Comparison of ENCODE assay signal across 8 cellular contexts in the genomic region with DNA sequence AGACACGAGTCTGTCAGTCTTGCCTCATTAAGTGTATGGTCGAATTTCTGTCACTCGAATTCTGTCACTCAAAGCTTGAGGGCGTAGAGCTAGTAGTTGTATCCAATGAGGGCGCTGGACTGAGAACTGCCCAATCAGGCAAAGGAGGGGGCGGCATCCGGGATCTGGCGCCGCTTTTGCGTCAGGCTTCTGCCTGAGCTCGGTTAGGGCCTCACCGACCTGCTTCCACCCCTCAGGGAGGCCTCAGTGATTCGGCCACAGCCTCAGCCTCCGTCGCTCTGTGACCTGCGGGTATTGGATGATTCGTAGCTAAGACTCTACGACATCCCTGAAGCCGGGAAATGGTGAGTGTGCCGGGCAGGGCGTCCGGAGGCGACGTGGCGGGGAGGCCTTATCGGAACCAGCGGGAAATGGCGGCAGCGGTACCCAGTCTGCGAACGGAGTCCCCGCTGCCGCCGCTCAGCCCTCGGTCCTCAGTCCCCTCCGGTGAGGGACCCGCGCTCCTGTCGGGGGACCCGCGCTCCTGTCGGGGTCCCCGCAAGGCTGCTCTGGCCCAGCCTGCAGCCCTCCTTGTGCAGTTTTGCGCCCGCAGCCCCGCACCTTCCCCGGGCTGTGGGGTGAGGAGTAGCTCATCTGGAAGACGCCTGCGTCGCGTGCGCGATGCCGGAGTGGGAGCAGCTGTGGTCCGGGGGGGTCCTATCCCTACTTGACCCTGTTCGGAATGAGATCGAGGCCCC.
A peak's percentile ranks its signal among the peaks of the same experiment; 100 is the strongest.
DNase-seq lines count a peak whose midpoint lies in the region; ATAC-seq and TF ChIP-seq lines count a peak whose summit lies in the region.

No MANE protein-coding gene starts in this region.

- H3K4me3 Mint-ChIP-seq in naive thymus-derived CD4-positive, alpha-beta T cell: peak overlapping the region in 5 of 10 donors; percentile 21 to 71 (median 51)

- H3K27me3 ChIP-seq in naive thymus-derived CD4-positive, alpha-beta T cell (ENCODE audit: control insufficient read depth in 2 of 2, insufficient read depth in 2 of 2, low read length in 2 of 2): no peaks in the 10 kb centered on the region
- H3K27me3 ChIP-seq in aorta (ENCODE audit: control insufficient read depth in 1 of 2, insufficient read depth in 2 of 2, low read length in 1 of 2): no peaks in the 10 kb centered on the region
- H3K27me3 ChIP-seq in MG63: no peaks in the 10 kb centered on the region
- H3K27me3 ChIP-seq in BE2C: no peaks in the 10 kb centered on the region

- intact Hi-C loops in naive thymus-derived CD4-positive, alpha-beta T cell (cut with micrococcal nuclease): no loop called here
- intact Hi-C loops in aorta (cut with DNase I): loop anchor here in 1 of 2 donors (5.0 kb wide), 1 partner anchor 260 kb away; no protein-coding TSS in a partner anchor

- no peak overlapping the region for H3K27ac Mint-ChIP-seq in naive thymus-derived CD4-positive, alpha-beta T cell

- H3K4me1 Mint-ChIP-seq in naive thymus-derived CD4-positive, alpha-beta T cell: peaks cover 5 to 53% (median 39%) of the 10 kb centered on the region in 7 donors

- CTCF ChIA-PET in naive thymus-derived CD4-positive, alpha-beta T cell (lab: Charles Lee): no interaction called here

- DNase-seq in Ammon's horn (ENCODE audit: low spot score) (peak; percentile 82), T1000 (lab: John Stamatoyannopoulos, UW) (peak; percentile 79), foreskin melanocyte (peak; percentile 24), aorta (peak; percentile 87 to 92), MG63 (no peak), BE2C (no peak)
- peak in 3 of 9 donors; percentile 4 to 21 (median 12) for DNase-seq in naive thymus-derived CD4-positive, alpha-beta T cell
- no peak for DNase-seq in stimulated activated naive CD4-positive, alpha-beta T cell treated with Interleukin-2 at 50 U/mL for 16 hours (lab: John Stamatoyannopoulos, UW)

- peaks cover 4 to 92% (median 33%) of the 10 kb centered on the region in 11 donors for H3K9me3 Mint-ChIP-seq in naive thymus-derived CD4-positive, alpha-beta T cell

- ATAC-seq in naive thymus-derived CD4-positive, alpha-beta T cell: peak; percentile 93
- peak; percentile 95 for ATAC-seq in aorta (ENCODE audit: low FRiP score)

- no peak for TF ChIP-seq CTCF in BE2C (IDR thresholded peaks at IDR 0.05; ENCODE audit: low read depth, low read length)

- H3K9me3 ChIP-seq in naive thymus-derived CD4-positive, alpha-beta T cell (ENCODE audit: control insufficient read depth in 2 of 3, low read length in 3 of 3): peaks cover 0 to 31% (median 0%) of the 10 kb centered on the region in 3 experiments
- peaks cover 3% of the 10 kb centered on the region for H3K9me3 ChIP-seq in aorta (ENCODE audit: control insufficient read depth, low read length)
- no peaks in the 10 kb centered on the region for H3K9me3 ChIP-seq in MG63
- no peaks in the 10 kb centered on the region for H3K9me3 ChIP-seq in BE2C

- H3K27ac ChIP-seq in naive thymus-derived CD4-positive, alpha-beta T cell (ENCODE audit: low read depth, low read length): no peak overlapping the region
- H3K27ac ChIP-seq in aorta (ENCODE audit: low read depth in 1 of 2, low read length in 2 of 2): peak overlapping the region in 1 of 2 donors; percentile 3

- H3K36me3 ChIP-seq in naive thymus-derived CD4-positive, alpha-beta T cell (ENCODE audit: control insufficient read depth in 2 of 3, insufficient read depth in 3 of 3, low read length in 3 of 3): no peaks in the 10 kb centered on the region
- H3K36me3 ChIP-seq in aorta (ENCODE audit: control insufficient read depth in 1 of 2, insufficient read depth in 2 of 2, low read length in 1 of 2) (no peaks in the 10 kb centered on the region), MG63 (no peaks in the 10 kb centered on the region), BE2C (no peaks in the 10 kb centered on the region)

- peaks cover 10 to 12% of the 10 kb centered on the region in 2 donors for H3K4me1 ChIP-seq in naive thymus-derived CD4-positive, alpha-beta T cell (ENCODE audit: control insufficient read depth in 2 of 2, insufficient read depth in 2 of 2, low read length in 2 of 2)
- H3K4me1 ChIP-seq in aorta (ENCODE audit: control insufficient read depth in 1 of 2, insufficient read depth in 2 of 2, low read length in 2 of 2) (no peaks in the 10 kb centered on the region), BE2C (no peaks in the 10 kb centered on the region)

- H3K36me3 Mint-ChIP-seq in naive thymus-derived CD4-positive, alpha-beta T cell: peaks cover 3 to 27% (median 17%) of the 10 kb centered on the region in 5 donors

- peaks cover 0 to 8% (median 6%) of the 10 kb centered on the region in 5 donors for H3K27me3 Mint-ChIP-seq in naive thymus-derived CD4-positive, alpha-beta T cell

- no peak overlapping the region for H3K4me3 ChIP-seq in naive thymus-derived CD4-positive, alpha-beta T cell (ENCODE audit: low read length)
- H3K4me3 ChIP-seq in aorta (ENCODE audit: low read length in 2 of 2): peak overlapping the region; percentile 44 to 59
- H3K4me3 ChIP-seq in MG63: no peak overlapping the region
- no peak overlapping the region for H3K4me3 ChIP-seq in BE2C (ENCODE audit: low read depth, low read length)

- 2 to 4% methylated on average over 48 to 57 of the region's 57 CpGs for WGBS in aorta, 2 donors

- POLR2A ChIA-PET in naive thymus-derived CD4-positive, alpha-beta T cell (lab: Charles Lee): no interaction called here

Comparison
In these comparisons a context has a peak if more than half of its experiments do, and no peak if none do; other contexts are left out.
1. DNase-seq: peak in Ammon's horn (single experiment), T1000 (single experiment), foreskin melanocyte (single experiment) and aorta (2 of 2); none in stimulated activated naive CD4-positive, alpha-beta T cell treated with Interleukin-2 at 50 U/mL for 16 hours (single experiment), MG63 (single experiment) and BE2C (single experiment).
2. H3K4me3 ChIP-seq: peak in aorta (2 of 2); none in naive thymus-derived CD4-positive, alpha-beta T cell (single experiment), MG63 (single experiment) and BE2C (single experiment).